ENCODE assay signal across 8 cellular contexts in the genomic region with DNA sequence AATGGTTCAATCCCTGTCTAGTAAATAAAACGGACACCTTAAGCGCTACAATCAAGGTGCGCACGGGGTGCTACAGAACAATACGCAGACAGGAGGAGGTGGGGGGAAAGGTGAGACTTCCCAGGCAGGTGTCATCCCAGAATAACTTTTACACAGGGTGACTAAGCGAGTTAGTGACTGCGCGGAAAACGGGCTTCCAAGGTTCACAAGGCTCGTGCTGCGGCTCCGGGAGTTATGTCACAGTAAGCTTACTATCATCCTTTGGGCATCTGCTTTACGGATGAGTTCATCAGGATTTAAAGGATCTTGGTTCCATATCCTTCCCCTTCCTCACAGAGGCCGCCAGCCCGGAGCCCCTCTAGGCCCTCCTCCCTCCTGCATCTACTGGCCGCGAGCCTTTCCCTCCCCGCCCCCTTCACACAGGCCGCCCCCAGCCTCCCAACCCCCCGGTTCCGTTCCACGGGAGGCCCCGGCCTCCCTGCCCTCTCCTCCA. TPM values are rescaled to one million over a fixed set of nuclear protein-coding genes. Genes with fewer than 3 reads are reported as not detected.
DNase-seq lines count a peak whose midpoint lies in the region; ATAC-seq lines count a peak whose summit lies in the region.

No MANE protein-coding gene starts in this region.

- H3K4me1 Mint-ChIP-seq in stimulated activated naive CD8-positive, alpha-beta T cell treated with anti-CD3 and anti-CD28 coated beads, Interleukin-15, Interleukin-2, amounts not matched to agents 100 ng/mL and 50 ng/mL, for 24 hours (ENCODE audit: low read depth), result peaks cover 23% of the 10 kb centered on the region

- peak overlapping the region; percentile 80 for H3K27ac Mint-ChIP-seq in stimulated activated naive CD8-positive, alpha-beta T cell treated with anti-CD3 and anti-CD28 coated beads, Interleukin-15, Interleukin-2, amounts not matched to agents 100 ng/mL and 50 ng/mL, for 24 hours

- H3K9me3 ChIP-seq in iPS DF 6.9 (ENCODE audit: control insufficient read depth, insufficient read depth, low read length), result no peaks in the 10 kb centered on the region
- H3K9me3 ChIP-seq in skeletal muscle tissue (ENCODE audit: control insufficient read depth in 3 of 3, low read length in 3 of 3), result no peaks in the 10 kb centered on the region

- no peaks in the 10 kb centered on the region for H3K27me3 ChIP-seq in iPS DF 6.9 (ENCODE audit: control insufficient read depth, insufficient read depth, low read length)
- no peaks in the 10 kb centered on the region for H3K27me3 ChIP-seq in skeletal muscle tissue (ENCODE audit: control insufficient read depth in 3 of 3, insufficient read depth in 3 of 3, low read length in 3 of 3)

- DNase-seq in stimulated activated naive CD8-positive, alpha-beta T cell treated with anti-CD3 and anti-CD28 coated beads, Interleukin-15, Interleukin-2, amounts not matched to agents 100 U/mL and 50 U/mL, for 24 hours, result no peak
- peak; percentile 80 for DNase-seq in NCI-H510A (lab: John Stamatoyannopoulos, UW)
- peak; percentile 82 for DNase-seq in amniotic epithelial cell (ENCODE audit: low read depth)
- peak; percentile 18 for DNase-seq in iPS DF 6.9 (ENCODE audit: low read depth, low spot score)
- no peak for DNase-seq in T-helper 9 cell

- no peak for ATAC-seq in stimulated activated naive CD8-positive, alpha-beta T cell treated with anti-CD3 and anti-CD28 coated beads, Interleukin-15, Interleukin-2, amounts not matched to agents 100 U/mL and 50 U/mL, for 24 hours
- ATAC-seq in HG02885 (IDR thresholded peaks at IDR 0.05; ENCODE audit: poor library complexity, unreplicated experiment), result peak; percentile 43

- peak overlapping the region; percentile 87 for H3K4me3 Mint-ChIP-seq in stimulated activated naive CD8-positive, alpha-beta T cell treated with anti-CD3 and anti-CD28 coated beads, Interleukin-15, Interleukin-2, amounts not matched to agents 100 ng/mL and 50 ng/mL, for 24 hours

- no peak overlapping the region for H3K27ac ChIP-seq in iPS DF 6.9 (ENCODE audit: low read length)
- peak overlapping the region; percentile 89 for H3K27ac ChIP-seq in skeletal muscle tissue (ENCODE audit: low read depth, low read length)

- peaks cover 14% of the 10 kb centered on the region for H3K36me3 Mint-ChIP-seq in stimulated activated naive CD8-positive, alpha-beta T cell treated with anti-CD3 and anti-CD28 coated beads, Interleukin-15, Interleukin-2, amounts not matched to agents 100 ng/mL and 50 ng/mL, for 24 hours (ENCODE audit: low read depth)

- H3K36me3 ChIP-seq in iPS DF 6.9 (ENCODE audit: control insufficient read depth, insufficient read depth, low read length), result no peaks in the 10 kb centered on the region
- H3K36me3 ChIP-seq in skeletal muscle tissue (ENCODE audit: control insufficient read depth in 3 of 3, insufficient read depth in 3 of 3, low read length in 3 of 3), result no peaks in the 10 kb centered on the region

- peaks cover 13% of the 10 kb centered on the region for H3K9me3 Mint-ChIP-seq in stimulated activated naive CD8-positive, alpha-beta T cell treated with anti-CD3 and anti-CD28 coated beads, Interleukin-15, Interleukin-2, amounts not matched to agents 100 ng/mL and 50 ng/mL, for 24 hours

- H3K4me1 ChIP-seq in iPS DF 6.9 (ENCODE audit: control insufficient read depth, insufficient read depth, low read length) (no peaks in the 10 kb centered on the region), skeletal muscle tissue (ENCODE audit: control insufficient read depth in 3 of 3, insufficient read depth in 3 of 3, low read length in 3 of 3) (peaks cover 3 to 9% (median 6%) of the 10 kb centered on the region in 3 donors)

- H3K27me3 Mint-ChIP-seq in stimulated activated naive CD8-positive, alpha-beta T cell treated with anti-CD3 and anti-CD28 coated beads, Interleukin-15, Interleukin-2, amounts not matched to agents 100 ng/mL and 50 ng/mL, for 24 hours, result no peaks in the 10 kb centered on the region

- WGBS in iPS DF 6.9 (ENCODE audit: insufficient coverage, insufficient read length), result no CpG with 5 or more reads among the region's 23 CpGs

- peak overlapping the region; percentile 71 to 87 (median 76) for H3K9ac ChIP-seq in skeletal muscle tissue (ENCODE audit: low read depth in 1 of 3, low read length in 3 of 3)

- peak overlapping the region; percentile 79; the same call in 1 of the 2 replicates for H3K4me3 ChIP-seq in iPS DF 6.9 (ENCODE audit: low read length)
- H3K4me3 ChIP-seq in skeletal muscle tissue (ENCODE audit: low read length in 3 of 3), result peak overlapping the region; percentile 67 to 91 (median 89)

RNA-seq across cellular contexts. Expression of a gene that starts 0.5 kb away (rescaled TPM):
- total RNA-seq in skeletal muscle tissue, result 14.6 TPM

RNA-seq across cellular contexts. Expression of a gene that starts 40.8 kb away (rescaled TPM):
- total RNA-seq in skeletal muscle tissue, result 29.2 TPM

Comparison
In these comparisons a context has a peak if more than half of its experiments do, and no peak if none do; other contexts are left out.
1. DNase-seq: peak in NCI-H510A (single experiment), amniotic epithelial cell (single experiment) and iPS DF 6.9 (single experiment); none in stimulated activated naive CD8-positive, alpha-beta T cell treated with anti-CD3 and anti-CD28 coated beads, Interleukin-15, Interleukin-2, amounts not matched to agents 100 U/mL and 50 U/mL, for 24 hours (single experiment) and T-helper 9 cell (single experiment).